8 cellular contexts compared by ENCODE assay signal in the genomic region with DNA sequence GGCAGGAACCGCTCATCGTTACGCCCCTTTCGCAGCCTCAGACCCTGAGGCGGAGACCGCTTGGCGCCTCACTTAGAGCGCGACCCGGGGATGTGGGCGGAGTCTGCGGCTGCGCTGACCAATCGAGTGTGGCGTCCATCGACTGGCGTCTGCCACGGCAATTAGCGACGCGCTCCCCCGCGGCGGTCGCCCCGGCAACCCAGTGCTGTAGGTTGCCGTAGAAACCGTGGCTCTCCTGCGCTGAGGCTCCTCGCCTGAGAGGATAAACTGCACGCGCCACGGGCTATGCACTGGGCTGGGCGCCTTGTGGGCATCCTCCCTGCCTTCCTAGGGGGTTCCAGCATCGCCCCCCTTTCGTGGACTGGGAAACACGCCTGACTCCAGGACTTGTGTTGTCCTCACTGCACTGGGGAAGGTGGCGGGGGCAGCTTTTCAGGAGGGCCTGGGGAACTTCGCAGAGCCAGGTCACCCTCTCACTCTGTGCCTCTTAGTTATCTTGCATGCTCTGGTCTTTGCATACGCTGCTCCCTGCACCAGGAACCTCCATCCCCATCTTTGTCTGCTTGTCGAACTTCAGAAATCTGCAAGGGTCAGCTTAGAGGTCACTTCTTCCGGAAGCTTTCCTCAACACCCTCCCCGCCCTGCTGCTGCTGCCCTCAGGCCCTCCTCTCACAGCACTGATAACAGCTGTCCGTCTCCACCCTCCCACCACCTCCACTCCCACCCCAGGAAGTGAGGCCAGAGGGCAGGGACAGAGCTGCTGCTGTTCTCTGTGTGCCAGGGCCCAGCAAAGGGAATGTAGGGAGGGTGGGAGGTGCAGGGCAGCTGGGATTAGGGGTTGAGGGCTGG.
DNase-seq lines count a peak whose midpoint lies in the region; ATAC-seq and TF ChIP-seq lines count a peak whose summit lies in the region.

No MANE protein-coding gene starts in this region.

- no peak for TF ChIP-seq CTCF in choroid plexus epithelial cell (conservative IDR thresholded peaks at IDR 0.05; ENCODE audit: low read depth, low read length)

- peak overlapping the region; percentile 67 for H3K4me3 ChIP-seq in choroid plexus epithelial cell (ENCODE audit: low read depth, low read length)

- peak overlapping the region; percentile 62 for H3K27ac ChIP-seq in layer of hippocampus (ENCODE audit: low read depth, low read length)

- no peaks in the 10 kb centered on the region for H3K27me3 ChIP-seq in layer of hippocampus (ENCODE audit: control insufficient read depth, insufficient read depth, low read length)

- ATAC-seq in GM18867 (IDR thresholded peaks at IDR 0.05; ENCODE audit: unreplicated experiment) (peak; percentile 85), HG03196 (IDR thresholded peaks at IDR 0.05; ENCODE audit: unreplicated experiment) (peak; percentile 73)

- DNase-seq in 8988T (peak; percentile 78), NCI-H345 treated with DMSO at 0.1 percent for 48 hours (lab: John Stamatoyannopoulos, UW; ENCODE audit: unreplicated experiment) (peak; percentile 79), choroid plexus epithelial cell (ENCODE audit: low read depth) (peak; percentile 94)
- peak; percentile 73 to 74 for DNase-seq in activated CD4-positive, alpha-beta T cell treated with anti-CD3 and anti-CD28 coated beads for 4 hours
- peak; percentile 46 to 52 for DNase-seq in stimulated activated CD4-positive, alpha-beta T cell treated with anti-CD3 and anti-CD28 coated beads, Interleukin-1b, Interleukin-23, amount 100 ng/mL, for 1 hour (ENCODE audit: low read depth in 2 of 2)

Comparison
In these comparisons a context has a peak if more than half of its experiments do, and no peak if none do; other contexts are left out.
1. Peak in every context shown above with its lines: DNase-seq, ATAC-seq, H3K4me3 ChIP-seq and H3K27ac ChIP-seq.